ENCODE assay signal across 21 cellular contexts in genomic region chr21:33027401-33028185, GRCh38. TPM values are rescaled to one million over a fixed set of nuclear protein-coding genes. Genes with fewer than 3 reads are reported as not detected.
DNase-seq lines count a peak whose midpoint lies in the region; ATAC-seq lines count a peak whose summit lies in the region.
"Had no signal": no experiment of that assay in that cellular context is flagged by ENCODE, and none has a peak within 500 bp of the region (broad histone marks: within the 10 kb centered on the region; RNA-seq: fewer than 3 reads in every experiment).

No MANE protein-coding gene starts in this region.

- POLR2A ChIA-PET in activated naive CD8-positive, alpha-beta T cell treated with anti-CD3 and anti-CD28 coated beads, Interleukin-2, amount 10 ng/mL, durations not matched to agents 7 days and 5 days (lab: Charles Lee), result no interaction called here

- no peak overlapping the region for H3K4me3 Mint-ChIP-seq in activated naive CD8-positive, alpha-beta T cell treated with anti-CD3 and anti-CD28 coated beads, Interleukin-2, amount 10 ng/mL, durations not matched to agents 7 days and 5 days
- no peak overlapping the region for H3K4me3 Mint-ChIP-seq in activated naive CD8-positive, alpha-beta T cell treated with anti-CD3 and anti-CD28 coated beads, Interleukin-2, amount 50 U/mL, for 24 hours
- H3K4me3 Mint-ChIP-seq in activated T-helper 17 cell treated with anti-CD3 and anti-CD28 coated beads, Interleukin-2, amount 50 U/mL, for 72 hours, result peak overlapping the region; percentile 58

- peaks cover 89% of the 10 kb centered on the region for H3K27me3 Mint-ChIP-seq in activated naive CD8-positive, alpha-beta T cell treated with anti-CD3 and anti-CD28 coated beads, Interleukin-2, amount 10 ng/mL, durations not matched to agents 7 days and 5 days
- peaks cover 81% of the 10 kb centered on the region for H3K27me3 Mint-ChIP-seq in activated naive CD8-positive, alpha-beta T cell treated with anti-CD3 and anti-CD28 coated beads, Interleukin-2, amount 50 U/mL, for 24 hours
- peaks cover 68% of the 10 kb centered on the region for H3K27me3 Mint-ChIP-seq in activated T-helper 17 cell treated with anti-CD3 and anti-CD28 coated beads, Interleukin-2, amount 50 U/mL, for 72 hours

- H3K36me3 Mint-ChIP-seq in activated naive CD8-positive, alpha-beta T cell treated with anti-CD3 and anti-CD28 coated beads, Interleukin-2, amount 10 ng/mL, durations not matched to agents 7 days and 5 days, result peaks cover 6% of the 10 kb centered on the region
- H3K36me3 Mint-ChIP-seq in activated naive CD8-positive, alpha-beta T cell treated with anti-CD3 and anti-CD28 coated beads, Interleukin-2, amount 50 U/mL, for 24 hours (ENCODE audit: low read depth), result no peaks in the 10 kb centered on the region
- peaks cover 6% of the 10 kb centered on the region for H3K36me3 Mint-ChIP-seq in activated T-helper 17 cell treated with anti-CD3 and anti-CD28 coated beads, Interleukin-2, amount 50 U/mL, for 72 hours (ENCODE audit: low read depth)

- peaks cover 22% of the 10 kb centered on the region for H3K4me1 Mint-ChIP-seq in activated naive CD8-positive, alpha-beta T cell treated with anti-CD3 and anti-CD28 coated beads, Interleukin-2, amount 10 ng/mL, durations not matched to agents 7 days and 5 days
- peaks cover 39% of the 10 kb centered on the region for H3K4me1 Mint-ChIP-seq in activated naive CD8-positive, alpha-beta T cell treated with anti-CD3 and anti-CD28 coated beads, Interleukin-2, amount 50 U/mL, for 24 hours
- peaks cover 15% of the 10 kb centered on the region for H3K4me1 Mint-ChIP-seq in activated T-helper 17 cell treated with anti-CD3 and anti-CD28 coated beads, Interleukin-2, amount 50 U/mL, for 72 hours

- H3K9me3 Mint-ChIP-seq in activated naive CD8-positive, alpha-beta T cell treated with anti-CD3 and anti-CD28 coated beads, Interleukin-2, amount 10 ng/mL, durations not matched to agents 7 days and 5 days, result no peaks in the 10 kb centered on the region
- H3K9me3 Mint-ChIP-seq in activated naive CD8-positive, alpha-beta T cell treated with anti-CD3 and anti-CD28 coated beads, Interleukin-2, amount 50 U/mL, for 24 hours, result no peaks in the 10 kb centered on the region
- no peaks in the 10 kb centered on the region for H3K9me3 Mint-ChIP-seq in activated T-helper 17 cell treated with anti-CD3 and anti-CD28 coated beads, Interleukin-2, amount 50 U/mL, for 72 hours
- H3K9me3 Mint-ChIP-seq: activated T-cell treated with anti-CD3 and anti-CD28 coated beads, Interleukin-2, amount 50 U/mL, for 72 hours had no signal

- H3K27ac Mint-ChIP-seq in activated naive CD8-positive, alpha-beta T cell treated with anti-CD3 and anti-CD28 coated beads, Interleukin-2, amount 10 ng/mL, durations not matched to agents 7 days and 5 days, result no peak overlapping the region
- H3K27ac Mint-ChIP-seq in activated naive CD8-positive, alpha-beta T cell treated with anti-CD3 and anti-CD28 coated beads, Interleukin-2, amount 50 U/mL, for 24 hours, result no peak overlapping the region
- no peak overlapping the region for H3K27ac Mint-ChIP-seq in activated T-helper 17 cell treated with anti-CD3 and anti-CD28 coated beads, Interleukin-2, amount 50 U/mL, for 72 hours

- ATAC-seq in activated naive CD8-positive, alpha-beta T cell treated with anti-CD3 and anti-CD28 coated beads, Interleukin-2, amount 10 ng/mL, durations not matched to agents 7 days and 5 days (ENCODE audit: low read depth), result no peak
- no peak for ATAC-seq in activated naive CD8-positive, alpha-beta T cell treated with anti-CD3 and anti-CD28 coated beads, Interleukin-2, amount 50 U/mL, for 24 hours
- no peak for ATAC-seq in activated T-helper 17 cell treated with anti-CD3 and anti-CD28 coated beads, Interleukin-2, amount 50 U/mL, for 72 hours (replicated peaks)
- no peak for ATAC-seq in GM19463 (IDR thresholded peaks at IDR 0.05; ENCODE audit: unreplicated experiment)
- ATAC-seq in GM18517 (IDR thresholded peaks at IDR 0.05; ENCODE audit: unreplicated experiment), result no peak

- DNase-seq in activated naive CD8-positive, alpha-beta T cell treated with anti-CD3 and anti-CD28 coated beads, Interleukin-2, amount 10 ng/mL, durations not matched to agents 7 days and 5 days, result peak; percentile 51
- DNase-seq in activated naive CD8-positive, alpha-beta T cell treated with anti-CD3 and anti-CD28 coated beads, Interleukin-2, amount 50 U/mL, for 24 hours, result no peak
- DNase-seq in left kidney (ENCODE audit: low read depth, low spot score), result peak; percentile 34
- DNase-seq in NK-92 (lab: John Stamatoyannopoulos, UW; ENCODE audit: unreplicated experiment), result no peak
- DNase-seq in glomerular visceral epithelial cell (ENCODE audit: extremely low spot score), result no peak
- DNase-seq: activated CD4-positive, alpha-beta T cell treated with anti-CD3 and anti-CD28 coated beads for 4 hours; effector CD8-positive, alpha-beta T cell; NCI-H187; NCI-H510A; SJCRH30; stomach; T1000 had no signal

RNA-seq across cellular contexts. Expression of gene OLIG2, which starts 1.9 kb away (rescaled TPM):
- total RNA-seq in activated naive CD8-positive, alpha-beta T cell treated with anti-CD3 and anti-CD28 coated beads, Interleukin-2, amount 10 ng/mL, durations not matched to agents 7 days and 5 days, result not detected
- total RNA-seq in activated T-helper 17 cell treated with anti-CD3 and anti-CD28 coated beads, Interleukin-2, amount 50 U/mL, for 72 hours, result not detected
- total RNA-seq: activated T-cell treated with anti-CD3 and anti-CD28 coated beads, Interleukin-2, amount 50 U/mL, for 72 hours; HT1080; liver; prostate gland; stomach; vagina had no signal

RNA-seq across cellular contexts. Expression of gene OLIG1, which starts 42.3 kb away (rescaled TPM):
- not detected for total RNA-seq in activated naive CD8-positive, alpha-beta T cell treated with anti-CD3 and anti-CD28 coated beads, Interleukin-2, amount 10 ng/mL, durations not matched to agents 7 days and 5 days
- total RNA-seq in activated T-helper 17 cell treated with anti-CD3 and anti-CD28 coated beads, Interleukin-2, amount 50 U/mL, for 72 hours, result not detected
- total RNA-seq: activated T-cell treated with anti-CD3 and anti-CD28 coated beads, Interleukin-2, amount 50 U/mL, for 72 hours; cardiac muscle cell; HT1080; stomach; vagina had no signal

Comparison
In these comparisons a context has a peak if more than half of its experiments do, and no peak if none do; other contexts are left out.
1. DNase-seq: peak in activated naive CD8-positive, alpha-beta T cell treated with anti-CD3 and anti-CD28 coated beads, Interleukin-2, amount 10 ng/mL, durations not matched to agents 7 days and 5 days (single experiment) and left kidney (single experiment); none in activated naive CD8-positive, alpha-beta T cell treated with anti-CD3 and anti-CD28 coated beads, Interleukin-2, amount 50 U/mL, for 24 hours (single experiment), NK-92 (single experiment) and glomerular visceral epithelial cell (single experiment).